ENCODE assay signal across 8 cellular contexts in the genomic region with DNA sequence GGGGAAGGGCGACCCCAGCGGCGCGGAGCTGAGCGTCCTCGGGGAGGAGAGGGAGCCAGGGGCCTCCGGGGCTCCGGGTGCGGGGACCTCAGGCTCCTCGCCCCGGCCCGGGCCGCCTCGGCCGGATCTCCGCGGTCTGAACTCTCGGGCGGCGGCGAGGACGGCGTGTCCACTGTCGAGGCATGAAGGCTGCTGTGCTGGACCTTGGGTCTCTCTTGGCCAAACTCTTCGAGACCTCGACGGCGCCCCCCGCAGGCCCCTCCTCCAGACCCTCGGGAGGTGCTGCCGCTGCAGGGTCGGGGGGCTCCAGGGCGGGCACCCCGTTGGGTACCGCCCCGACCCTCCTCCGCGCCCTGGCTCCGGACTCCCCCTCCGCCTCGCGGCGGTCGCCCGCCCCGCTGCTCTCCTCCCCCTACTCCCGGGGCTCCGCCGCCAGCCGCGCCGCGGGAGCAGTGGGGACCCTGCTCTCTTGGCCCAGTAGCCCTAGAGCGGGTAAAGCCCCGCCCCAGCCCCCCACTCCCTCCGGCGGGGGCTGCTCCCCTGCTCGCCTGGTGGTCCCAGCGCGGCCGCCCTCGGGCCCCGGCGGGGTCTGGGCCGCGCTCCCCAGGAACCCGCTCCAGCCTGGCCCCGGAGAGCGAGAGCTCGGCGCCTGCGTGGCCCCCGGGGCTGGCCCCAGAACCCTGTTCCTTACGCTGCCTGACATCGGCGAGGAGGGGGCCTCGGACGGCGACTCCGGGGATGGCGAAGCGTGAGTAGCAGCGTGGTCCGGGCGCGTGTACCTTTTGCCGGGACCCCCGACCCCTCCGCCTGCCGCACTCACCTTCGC. TPM values are rescaled to one million over a fixed set of nuclear protein-coding genes. Genes with fewer than 3 reads are reported as not detected.
DNase-seq lines count a peak whose midpoint lies in the region; FAIRE-seq and TF ChIP-seq lines count a peak whose summit lies in the region.

No MANE protein-coding gene starts in this region.

- H3K4me3 Mint-ChIP-seq in nephron progenitor cell, result peak overlapping the region; percentile 87

- no peak overlapping the region for H3K27ac Mint-ChIP-seq in nephron progenitor cell

- H3K27me3 Mint-ChIP-seq in nephron progenitor cell (ENCODE audit: low read depth, poor library complexity), result peaks cover 64% of the 10 kb centered on the region

- H3K27me3 ChIP-seq in SJCRH30, result no peaks in the 10 kb centered on the region
- peaks cover 0 to 26% (median 2%) of the 10 kb centered on the region in 4 donors for H3K27me3 ChIP-seq in esophagus squamous epithelium

- no peaks in the 10 kb centered on the region for H3K36me3 Mint-ChIP-seq in nephron progenitor cell (ENCODE audit: low read depth)

- intact Hi-C loops in esophagus squamous epithelium (cut with DNase I), result no loop called here

- no peaks in the 10 kb centered on the region for H3K4me1 ChIP-seq in SJCRH30
- H3K4me1 ChIP-seq in esophagus squamous epithelium, result peaks cover 9 to 24% (median 11%) of the 10 kb centered on the region in 3 donors

- H3K4me1 Mint-ChIP-seq in nephron progenitor cell, result peaks cover 19% of the 10 kb centered on the region

- no peaks in the 10 kb centered on the region for H3K9me3 ChIP-seq in SJCRH30 (replicated peaks)
- no peaks in the 10 kb centered on the region for H3K9me3 ChIP-seq in esophagus squamous epithelium

- TF ChIP-seq POLR2A in esophagus squamous epithelium (IDR thresholded peaks at IDR 0.05), result no peak

- 0 out of 2 replicates have a peak overlapping the region, but pooled peaks have one; percentile 4 for H3K4me3 ChIP-seq in HFF-Myc (replicated peaks; ENCODE audit: low read depth, low read length)
- peak overlapping the region; percentile 34; the same call in 1 of the 2 replicates for H3K4me3 ChIP-seq in SJCRH30
- peak overlapping the region; percentile 39 to 76 (median 63) for H3K4me3 ChIP-seq in esophagus squamous epithelium

- no peaks in the 10 kb centered on the region for H3K36me3 ChIP-seq in SJCRH30
- no peaks in the 10 kb centered on the region for H3K36me3 ChIP-seq in esophagus squamous epithelium

- DNase-seq in NCI-H1417 (lab: John Stamatoyannopoulos, UW) (peak; percentile 1 to 72 (median 58)), NCI-H1417 treated with DMSO at 0.1 percent for 48 hours (lab: John Stamatoyannopoulos, UW) (no peak), HFF-Myc (ENCODE audit: extremely low read depth, low read depth) (no peak), SJCRH30 (peak in 1 of 2 experiments; percentile 1), esophagus squamous epithelium (lab: John Stamatoyannopoulos, UW) (no peak), nephron progenitor cell (peak; percentile 63), NCI-H2227 treated with DMSO at 0.1 percent for 48 hours (lab: John Stamatoyannopoulos, UW) (no peak), RCC 7860 (ENCODE audit: low spot score) (no peak)

- no peak overlapping the region for H3K27ac ChIP-seq in SJCRH30
- peak overlapping the region; percentile 11 to 72 (median 44) for H3K27ac ChIP-seq in esophagus squamous epithelium

- WGBS in esophagus squamous epithelium, 2 donors, result 1 to 9% methylated on average over 10 to 13 of the region's 91 CpGs

- no peak for FAIRE-seq in RCC 7860 (lab: Jason Lieb, UNC)

- TF ChIP-seq CTCF in HFF-Myc (IDR thresholded peaks at IDR 0.05; ENCODE audit: low read depth, low read length, missing control alignments) (no peak), esophagus squamous epithelium (IDR thresholded peaks at IDR 0.05) (no peak), nephron progenitor cell (IDR thresholded peaks at IDR 0.05) (no peak)

- H3K9me3 Mint-ChIP-seq in nephron progenitor cell, result peaks cover 5% of the 10 kb centered on the region

RNA-seq across cellular contexts. Expression of a gene that starts 0.6 kb away (rescaled TPM):
- 0.13 and 0.53 TPM in 2 replicates for total RNA-seq in SJCRH30 (2014; rRNA removed; shearing (Covaris generic))
- total RNA-seq in esophagus squamous epithelium, result 10 to 100 TPM in 1 of 4 donors, 1 to 10 TPM in 2, under 1 TPM in 1; 0.83 to 11.4 (median 4.0) TPM

RNA-seq across cellular contexts. Expression of a gene that starts 36.2 kb away (rescaled TPM):
- not detected in 2 replicates for total RNA-seq in SJCRH30 (2014; rRNA removed; shearing (Covaris generic))
- 10 to 100 TPM in 1 of 4 donors, 1 to 10 TPM in 3; 2.8 to 11.6 (median 5.8) TPM for total RNA-seq in esophagus squamous epithelium

Comparison
In these comparisons a context has a peak if more than half of its experiments do, and no peak if none do; other contexts are left out.
1. DNase-seq: peak in NCI-H1417 (3 of 3) and nephron progenitor cell (single experiment); none in NCI-H1417 treated with DMSO at 0.1 percent for 48 hours (single experiment), HFF-Myc (single experiment), esophagus squamous epithelium (single experiment), NCI-H2227 treated with DMSO at 0.1 percent for 48 hours (single experiment) and RCC 7860 (single experiment).
2. H3K4me3 ChIP-seq: peak in every context shown above with its lines; median percentile 63 in esophagus squamous epithelium; 34 in SJCRH30; 4 in HFF-Myc.